Comparison of ENCODE assay signal across 9 cellular contexts in genomic region chr16:2156849-2157224, GRCh38. TPM values are rescaled to one million over a fixed set of nuclear protein-coding genes. Genes with fewer than 3 reads are reported as not detected.
DNase-seq lines count a peak whose midpoint lies in the region; ATAC-seq and TF ChIP-seq lines count a peak whose summit lies in the region.
"Had no signal": no experiment of that assay in that cellular context is flagged by ENCODE, and none has a peak within 500 bp of the region (broad histone marks: within the 10 kb centered on the region; RNA-seq: fewer than 3 reads in every experiment).

No MANE protein-coding gene starts in this region.

- H3K36me3 ChIP-seq in DOHH2 (ENCODE audit: control insufficient read depth, low read length) (peaks cover 62% of the 10 kb centered on the region), Panc1 (ENCODE audit: control insufficient read depth, insufficient read depth, low read length) (peaks cover 15% of the 10 kb centered on the region; the same call in 1 of the 2 replicates), prostate gland (no peaks in the 10 kb centered on the region), thyroid gland (no peaks in the 10 kb centered on the region)

- no peak for TF ChIP-seq POLR2A in prostate gland (IDR thresholded peaks at IDR 0.05)
- TF ChIP-seq POLR2A in thyroid gland (IDR thresholded peaks at IDR 0.05) = no peak

- H3K27ac ChIP-seq in DOHH2 (ENCODE audit: low read depth, low read length) = no peak overlapping the region
- peak overlapping the region; percentile 87 for H3K27ac ChIP-seq in Panc1 (ENCODE audit: low read length)
- no peak overlapping the region for H3K27ac ChIP-seq in prostate gland
- no peak overlapping the region for H3K27ac ChIP-seq in thyroid gland

- peak overlapping the region; percentile 95 for H3K4me2 ChIP-seq in DOHH2 (ENCODE audit: low read length)

- DNase-seq in Panc1 (ENCODE audit: low read depth, low spot score) (no peak), endothelial cell (ENCODE audit: low spot score) (no peak), progenitor cell of endocrine pancreas (ENCODE audit: low spot score, unreplicated experiment) (no peak), prostate gland (ENCODE audit: low spot score) (no peak), NCI-H446 (lab: John Stamatoyannopoulos, UW) (no peak), thyroid gland (no peak)
- DNase-seq: NCI-H187 had no signal

- TF ChIP-seq CTCF in DOHH2 (IDR thresholded peaks at IDR 0.05; ENCODE audit: low read depth, low read length, poor library complexity, severe bottlenecking) = no peak
- no peak for TF ChIP-seq CTCF in Panc1 (IDR thresholded peaks at IDR 0.05)
- no peak for TF ChIP-seq CTCF in endothelial cell (IDR thresholded peaks at IDR 0.05; ENCODE audit: unreplicated experiment)
- no peak for TF ChIP-seq CTCF in progenitor cell of endocrine pancreas (IDR thresholded peaks at IDR 0.05; ENCODE audit: unreplicated experiment)
- no peak for TF ChIP-seq CTCF in prostate gland (IDR thresholded peaks at IDR 0.05)
- no peak for TF ChIP-seq CTCF in thyroid gland (IDR thresholded peaks at IDR 0.05)

- H3K4me1 ChIP-seq in DOHH2 (ENCODE audit: control insufficient read depth, low read length) (peaks cover 64% of the 10 kb centered on the region), Panc1 (ENCODE audit: control insufficient read depth, insufficient read depth, low read length) (peaks cover 42% of the 10 kb centered on the region), prostate gland (replicated peaks) (peaks cover 22% of the 10 kb centered on the region), thyroid gland (peaks cover 36 to 66% of the 10 kb centered on the region in 2 donors)

- in situ Hi-C loops in Panc1 (cut with HindIII; ENCODE audit: low pct_unique_long_range_greater_than_20kb, low sequenced_read_pairs) = no loop called here

- H3K36me3 Mint-ChIP-seq in endothelial cell (ENCODE audit: low read depth, unreplicated experiment) (peaks cover 9% of the 10 kb centered on the region), progenitor cell of endocrine pancreas (ENCODE audit: insufficient read depth) (no peaks in the 10 kb centered on the region)

- POLR2A ChIA-PET in Panc1 (lab: Charles Lee) = interaction anchor here (0.5 kb wide), 1 partner anchor 12 kb away, joined by 3 read pairs; no protein-coding TSS in a partner anchor

- ATAC-seq in Panc1 (no peak), HG03280 (IDR thresholded peaks at IDR 0.05; ENCODE audit: unreplicated experiment) (no peak)

- peak overlapping the region; percentile 98 for H3K4me3 Mint-ChIP-seq in endothelial cell (ENCODE audit: unreplicated experiment)
- H3K4me3 Mint-ChIP-seq in progenitor cell of endocrine pancreas (ENCODE audit: low read depth) = peak overlapping the region; percentile 97

- H3K27ac Mint-ChIP-seq in endothelial cell (ENCODE audit: unreplicated experiment) = peak overlapping the region; percentile 92
- peak overlapping the region; percentile 95 for H3K27ac Mint-ChIP-seq in progenitor cell of endocrine pancreas

- peaks cover 91% of the 10 kb centered on the region for H3K79me2 ChIP-seq in DOHH2 (ENCODE audit: control insufficient read depth, low read length)

- TSS peak; percentile 90 for BruUV-seq in Panc1 (replicated peaks; lab: Mats Ljungman, UMichigan)

- intact Hi-C loops in Panc1 (cut with micrococcal nuclease; ENCODE audit: unreplicated experiment) = no loop called here
- intact Hi-C loops in prostate gland (cut with DNase I) = loop anchor here (5.0 kb wide), 1 partner anchor 95 kb away; the partner anchor contains the start of gene ECI1
- intact Hi-C loops in thyroid gland (cut with DNase I) = no loop called here

- CTCF ChIA-PET in Panc1 (lab: Charles Lee) = interaction anchor here (0.7 kb wide), 1 partner anchor 982 kb away, joined by 4 read pairs; no protein-coding TSS in a partner anchor

- peaks cover 32% of the 10 kb centered on the region for H3F3A ChIP-seq in DOHH2 (ENCODE audit: control insufficient read depth, insufficient read depth)

- H4K20me1 ChIP-seq in DOHH2 (ENCODE audit: control insufficient read depth, insufficient read depth, low read depth, low read length) = peaks cover 20% of the 10 kb centered on the region

- H3K4me3 ChIP-seq in DOHH2 (ENCODE audit: low read length) (peak overlapping the region; percentile 99), Panc1 (ENCODE audit: low read depth in 2 of 2, low read length in 2 of 2) (peak overlapping the region; percentile 98 to 99), prostate gland (peak overlapping the region in 1 of 2 donors; percentile 87), thyroid gland (replicated peaks in 1 of 3) (peak overlapping the region in 1 of 3 donors; percentile 83)

- H3K9me2 ChIP-seq in DOHH2 (replicated peaks; ENCODE audit: control insufficient read depth, low read length) = no peaks in the 10 kb centered on the region

- H3K4me1 Mint-ChIP-seq in endothelial cell (ENCODE audit: unreplicated experiment) = peaks cover 41% of the 10 kb centered on the region
- H3K4me1 Mint-ChIP-seq in progenitor cell of endocrine pancreas (ENCODE audit: low read depth) = peaks cover 38% of the 10 kb centered on the region

- H3K9me3 Mint-ChIP-seq in endothelial cell (ENCODE audit: unreplicated experiment) = no peaks in the 10 kb centered on the region
- H3K9me3 Mint-ChIP-seq in progenitor cell of endocrine pancreas (ENCODE audit: low read depth) = no peaks in the 10 kb centered on the region

- H3K27me3 ChIP-seq in DOHH2 (ENCODE audit: control insufficient read depth, low read length) (peaks cover 6% of the 10 kb centered on the region; the same call in 1 of the 2 replicates), Panc1 (ENCODE audit: control insufficient read depth, insufficient read depth, low read length) (no peaks in the 10 kb centered on the region), prostate gland (replicated peaks; ENCODE audit: insufficient read depth) (no peaks in the 10 kb centered on the region), thyroid gland (no peaks in the 10 kb centered on the region)

- WGBS in prostate gland = 56% methylated on average over 5 of the region's 5 CpGs
- WGBS in thyroid gland, 2 donors = 65 to 70% methylated on average over 5 of the region's 5 CpGs

- peaks cover 24% of the 10 kb centered on the region for H3K27me3 Mint-ChIP-seq in endothelial cell (ENCODE audit: unreplicated experiment)
- no peaks in the 10 kb centered on the region for H3K27me3 Mint-ChIP-seq in progenitor cell of endocrine pancreas

- H3K9me3 ChIP-seq in DOHH2 (ENCODE audit: control insufficient read depth, insufficient read depth, low read length) (no peaks in the 10 kb centered on the region; the same call in 1 of the 2 replicates), Panc1 (ENCODE audit: control insufficient read depth, insufficient read depth, low read depth, low read length) (no peaks in the 10 kb centered on the region), prostate gland (no peaks in the 10 kb centered on the region), thyroid gland (no peaks in the 10 kb centered on the region)

RNA-seq across cellular contexts. Expression of gene TRAF7, which starts 1.3 kb away (rescaled TPM):
- total RNA-seq in Panc1 (2021; ENCODE audit: unreplicated experiment) = 108 TPM
- 116 TPM for polyA plus RNA-seq in Panc1 (2012; ENCODE audit: insufficient read length)
- 190 TPM for total RNA-seq in endothelial cell (ENCODE audit: unreplicated experiment)
- total RNA-seq in progenitor cell of endocrine pancreas = 79.6 and 85.2 TPM in 2 replicates
- 10 to 100 TPM; 40.0 to 51.5 TPM for total RNA-seq in prostate gland
- total RNA-seq in thyroid gland = 10 to 100 TPM; 27.7 to 51.9 (median 41.5) TPM

RNA-seq across cellular contexts. Expression of gene RAB26, which starts 8.4 kb away (rescaled TPM):
- total RNA-seq in Panc1 (2021; ENCODE audit: unreplicated experiment) (92.2 TPM), endothelial cell (ENCODE audit: unreplicated experiment) (1.9 TPM), progenitor cell of endocrine pancreas (20.4 and 23.3 TPM in 2 replicates), prostate gland (1 to 10 TPM; 1.8 to 5.1 TPM), thyroid gland (1 to 10 TPM in 1 of 4 donors, under 1 TPM in 2, not detected in 1; 0.40 to 1.6 (median 0.89) TPM)
- polyA plus RNA-seq in Panc1 (2012; ENCODE audit: insufficient read length) = 136 TPM

RNA-seq across cellular contexts. Expression of gene PKD1, which starts 21.1 kb away (rescaled TPM):
- total RNA-seq in Panc1 (2021; ENCODE audit: unreplicated experiment) (279 TPM), endothelial cell (ENCODE audit: unreplicated experiment) (70.0 TPM), progenitor cell of endocrine pancreas (96.2 and 97.8 TPM in 2 replicates), prostate gland (100 to 1,000 TPM; 205 to 349 TPM), thyroid gland (100 to 1,000 TPM in 1 of 4 donors, 10 to 100 TPM in 3; 66.9 to 153 (median 87.7) TPM)
- 412 TPM for polyA plus RNA-seq in Panc1 (2012; ENCODE audit: insufficient read length)

RNA-seq across cellular contexts. Expression of gene CASKIN1, which starts 39.6 kb away (rescaled TPM):
- total RNA-seq in Panc1 (2021; ENCODE audit: unreplicated experiment) (4.5 TPM), endothelial cell (ENCODE audit: unreplicated experiment) (2.4 TPM), progenitor cell of endocrine pancreas (12.7 and 13.1 TPM in 2 replicates), prostate gland (1 to 10 TPM in 1 of 2 donors, under 1 TPM in 1; 0.77 to 5.3 TPM), thyroid gland (1 to 10 TPM in 1 of 4 donors, under 1 TPM in 3; 0.13 to 1.2 (median 0.40) TPM)
- 2.8 TPM for polyA plus RNA-seq in Panc1 (2012; ENCODE audit: insufficient read length)

RNA-seq across cellular contexts. Expression of gene MLST8, which starts 48.4 kb away (rescaled TPM):
- total RNA-seq in Panc1 (2021; ENCODE audit: unreplicated experiment) (91.1 TPM), endothelial cell (ENCODE audit: unreplicated experiment) (35.4 TPM), progenitor cell of endocrine pancreas (51.5 TPM in 2 replicates), prostate gland (100 to 1,000 TPM in 1 of 2 donors, 10 to 100 TPM in 1; 55.9 to 110 TPM), thyroid gland (10 to 100 TPM; 61.0 to 95.6 (median 63.1) TPM)
- polyA plus RNA-seq in Panc1 (2012; ENCODE audit: insufficient read length) = 129 TPM
